Comparison of ENCODE assay signal across 16 cellular contexts in genomic region chr11:60974726-60975125, GRCh38. TPM values are rescaled to one million over a fixed set of nuclear protein-coding genes. Genes with fewer than 3 reads are reported as not detected.
DNase-seq lines count a peak whose midpoint lies in the region; ATAC-seq and TF ChIP-seq lines count a peak whose summit lies in the region.
"Had no signal": no experiment of that assay in that cellular context is flagged by ENCODE, and none has a peak within 500 bp of the region (broad histone marks: within the 10 kb centered on the region; RNA-seq: fewer than 3 reads in every experiment).

No MANE protein-coding gene starts in this region.

- TF ChIP-seq CTCF in CD4-positive, alpha-beta T cell (IDR thresholded peaks at IDR 0.05): no peak
- no peak for TF ChIP-seq CTCF in neural progenitor cell (IDR thresholded peaks at IDR 0.05)
- no peak for TF ChIP-seq CTCF in coronary artery (IDR thresholded peaks at IDR 0.05)
- no peak for TF ChIP-seq CTCF in breast epithelium (IDR thresholded peaks at IDR 0.05)

- H3K4me1 ChIP-seq in neural progenitor cell (no peaks in the 10 kb centered on the region), breast epithelium (no peaks in the 10 kb centered on the region)

- POLR2A ChIA-PET in CD4-positive, alpha-beta T cell (lab: Charles Lee): interaction anchor here (1.0 to 1.7 kb wide), 4 partner anchors 37 to 132 kb away, joined by 3 to 5 read pairs (median 4); partner anchors contain the start of gene PRPF19

- H3K9me3 Mint-ChIP-seq in CD4-positive, alpha-beta T cell: no peaks in the 10 kb centered on the region
- no peaks in the 10 kb centered on the region for H3K9me3 Mint-ChIP-seq in activated naive CD8-positive, alpha-beta T cell treated with anti-CD3 and anti-CD28 coated beads, Interleukin-2, amount 50 U/mL, for 24 hours
- H3K9me3 Mint-ChIP-seq in neural progenitor cell: no peaks in the 10 kb centered on the region

- H3K9me3 ChIP-seq in CD4-positive, alpha-beta T cell (ENCODE audit: control insufficient read depth, low read length): no peaks in the 10 kb centered on the region
- H3K9me3 ChIP-seq in neural progenitor cell (ENCODE audit: low read depth): no peaks in the 10 kb centered on the region
- H3K9me3 ChIP-seq in breast epithelium: no peaks in the 10 kb centered on the region
- H3K9me3 ChIP-seq: lower lobe of right lung had no signal

- peak in 1 of 10 experiments; percentile 36 for DNase-seq in CD4-positive, alpha-beta T cell
- DNase-seq in SK-MEL-5 (ENCODE audit: low read depth, low spot score) (peak; percentile 89), neural progenitor cell (ENCODE audit: low spot score) (no peak), NCI-H2107 treated with DMSO at 0.1 percent for 48 hours (lab: John Stamatoyannopoulos, UW; ENCODE audit: unreplicated experiment) (no peak), NCI-H1105 treated with DMSO at 0.1 percent for 48 hours (lab: John Stamatoyannopoulos, UW) (no peak), coronary artery (ENCODE audit: low spot score) (no peak), breast epithelium (ENCODE audit: low spot score in 2 of 2) (no peak)
- no peak for DNase-seq in activated naive CD8-positive, alpha-beta T cell treated with anti-CD3 and anti-CD28 coated beads, Interleukin-2, amount 50 U/mL, for 24 hours
- DNase-seq: Kasumi-1, lower lobe of right lung, NCI-H187, occipital lobe, T1000, trophoblast cell had no signal

- ATAC-seq in CD4-positive, alpha-beta T cell (ENCODE audit: poor library complexity): no peak
- ATAC-seq in activated naive CD8-positive, alpha-beta T cell treated with anti-CD3 and anti-CD28 coated beads, Interleukin-2, amount 50 U/mL, for 24 hours: peak; percentile 6
- ATAC-seq: lower lobe of right lung had no signal

- H3K4me2 ChIP-seq in neural progenitor cell: no peak overlapping the region

- no peak overlapping the region for H2AFZ ChIP-seq in neural progenitor cell (replicated peaks)

- intact Hi-C loops in CD4-positive, alpha-beta T cell (cut with DNase I, micrococcal nuclease): no loop called here
- intact Hi-C loops in breast epithelium (cut with DNase I; ENCODE audit: low total_unique reads): no loop called here

- peak overlapping the region; percentile 90 for H3K4me3 Mint-ChIP-seq in CD4-positive, alpha-beta T cell
- H3K4me3 Mint-ChIP-seq in activated naive CD8-positive, alpha-beta T cell treated with anti-CD3 and anti-CD28 coated beads, Interleukin-2, amount 50 U/mL, for 24 hours: peak overlapping the region; percentile 91
- no peak overlapping the region for H3K4me3 Mint-ChIP-seq in neural progenitor cell

- no peak for TF ChIP-seq POLR2A in breast epithelium (IDR thresholded peaks at IDR 0.05)

- no peak overlapping the region for H3K4me3 ChIP-seq in neural progenitor cell
- no peak overlapping the region for H3K4me3 ChIP-seq in coronary artery
- no peak overlapping the region for H3K4me3 ChIP-seq in breast epithelium

- CTCF ChIA-PET in CD4-positive, alpha-beta T cell (lab: Charles Lee): interaction anchor here (1.0 kb wide), 1 partner anchor 128 kb away, joined by 3 read pairs; the partner anchor contains the start of gene CD5

- H3K36me3 ChIP-seq in neural progenitor cell: no peaks in the 10 kb centered on the region
- H3K36me3 ChIP-seq in breast epithelium: no peaks in the 10 kb centered on the region
- H3K36me3 ChIP-seq: lower lobe of right lung had no signal

- peaks cover 67% of the 10 kb centered on the region for H3K4me1 Mint-ChIP-seq in CD4-positive, alpha-beta T cell (ENCODE audit: low read depth)
- peaks cover 71% of the 10 kb centered on the region for H3K4me1 Mint-ChIP-seq in activated naive CD8-positive, alpha-beta T cell treated with anti-CD3 and anti-CD28 coated beads, Interleukin-2, amount 50 U/mL, for 24 hours
- H3K4me1 Mint-ChIP-seq in neural progenitor cell: peaks cover 14% of the 10 kb centered on the region

- no peaks in the 10 kb centered on the region for H3K27me3 ChIP-seq in CD4-positive, alpha-beta T cell (ENCODE audit: control insufficient read depth, insufficient read depth, low read length)
- H3K27me3 ChIP-seq in neural progenitor cell (no peaks in the 10 kb centered on the region), breast epithelium (no peaks in the 10 kb centered on the region)

- in situ Hi-C loops in SK-MEL-5 (cut with HindIII; ENCODE audit: low pct_unique_long_range_greater_than_20kb, low sequenced_read_pairs): no loop called here

- no peak overlapping the region for H3K9ac ChIP-seq in neural progenitor cell

- peak overlapping the region; percentile 93 for H3K27ac ChIP-seq in CD4-positive, alpha-beta T cell (ENCODE audit: low read depth, low read length)
- H3K27ac ChIP-seq in neural progenitor cell: no peak overlapping the region
- no peak overlapping the region for H3K27ac ChIP-seq in coronary artery
- H3K27ac ChIP-seq in breast epithelium: no peak overlapping the region
- H3K27ac ChIP-seq: lower lobe of right lung, RWPE1 had no signal

- no peaks in the 10 kb centered on the region for H3F3A ChIP-seq in neural progenitor cell (ENCODE audit: low read depth)

- peak overlapping the region; percentile 94 for H3K27ac Mint-ChIP-seq in CD4-positive, alpha-beta T cell
- H3K27ac Mint-ChIP-seq in activated naive CD8-positive, alpha-beta T cell treated with anti-CD3 and anti-CD28 coated beads, Interleukin-2, amount 50 U/mL, for 24 hours: peak overlapping the region; percentile 98
- peak overlapping the region; percentile 89 for H3K27ac Mint-ChIP-seq in neural progenitor cell

- H3K27me3 Mint-ChIP-seq in CD4-positive, alpha-beta T cell: no peaks in the 10 kb centered on the region
- H3K27me3 Mint-ChIP-seq in activated naive CD8-positive, alpha-beta T cell treated with anti-CD3 and anti-CD28 coated beads, Interleukin-2, amount 50 U/mL, for 24 hours: no peaks in the 10 kb centered on the region
- H3K27me3 Mint-ChIP-seq in neural progenitor cell (ENCODE audit: insufficient read depth, low read depth): peaks cover 10% of the 10 kb centered on the region

- H4K20me1 ChIP-seq in neural progenitor cell (ENCODE audit: low read depth): no peaks in the 10 kb centered on the region

- H3K79me2 ChIP-seq in neural progenitor cell (ENCODE audit: low read depth): no peaks in the 10 kb centered on the region

- H3K36me3 Mint-ChIP-seq in CD4-positive, alpha-beta T cell (ENCODE audit: low read depth): peaks cover 80% of the 10 kb centered on the region
- peaks cover 54% of the 10 kb centered on the region for H3K36me3 Mint-ChIP-seq in activated naive CD8-positive, alpha-beta T cell treated with anti-CD3 and anti-CD28 coated beads, Interleukin-2, amount 50 U/mL, for 24 hours (ENCODE audit: low read depth)
- no peaks in the 10 kb centered on the region for H3K36me3 Mint-ChIP-seq in neural progenitor cell

RNA-seq across cellular contexts. Expression of gene CD6, which starts 3.2 kb away (rescaled TPM):
- total RNA-seq in CD4-positive, alpha-beta T cell: 100 to 1,000 TPM; 814 to 827 TPM
- total RNA-seq in SK-MEL-5 (2014; rRNA removed; shearing (Covaris generic)): not detected in 2 replicates
- not detected in 2 replicates for polyA plus RNA-seq in SK-MEL-5 (2015; cell fraction: cytosol; rRNA removed)
- polyA plus RNA-seq in SK-MEL-5 (2015; cell fraction: nucleus; rRNA removed): not detected in 2 replicates
- not detected in 2 replicates for total RNA-seq in neural progenitor cell (ENCODE audit: low replicate concordance)
- 1 to 10 TPM in 1 of 3 donors, under 1 TPM in 2; 0.80 to 1.9 (median 0.98) TPM for total RNA-seq in breast epithelium
- polyA plus RNA-seq: BJ had no signal

RNA-seq across cellular contexts. Expression of gene SLC15A3, which starts 22.8 kb away (rescaled TPM):
- total RNA-seq in CD4-positive, alpha-beta T cell: 10 to 100 TPM; 10.5 to 11.9 TPM
- total RNA-seq in SK-MEL-5 (2014; rRNA removed; shearing (Covaris generic)): 0.75 and 1.1 TPM in 2 replicates
- polyA plus RNA-seq in SK-MEL-5 (2015; cell fraction: cytosol; rRNA removed): not detected in 2 replicates
- not detected in 2 replicates for polyA plus RNA-seq in SK-MEL-5 (2015; cell fraction: nucleus; rRNA removed)
- total RNA-seq in neural progenitor cell (ENCODE audit: low replicate concordance): 1.4 and 3.3 TPM in 2 replicates
- 10 to 100 TPM in 2 of 3 donors, 1 to 10 TPM in 1; 8.8 to 23.2 (median 20.8) TPM for total RNA-seq in breast epithelium

RNA-seq across cellular contexts. Expression of gene TMEM132A, which starts 50.5 kb away (rescaled TPM):
- not detected for total RNA-seq in CD4-positive, alpha-beta T cell
- 35.0 and 36.2 TPM in 2 replicates for total RNA-seq in SK-MEL-5 (2014; rRNA removed; shearing (Covaris generic))
- polyA plus RNA-seq in SK-MEL-5 (2015; cell fraction: cytosol; rRNA removed): 72.3 and 78.0 TPM in 2 replicates
- 86.5 and 174 TPM in 2 replicates for polyA plus RNA-seq in SK-MEL-5 (2015; cell fraction: nucleus; rRNA removed)
- total RNA-seq in neural progenitor cell (ENCODE audit: low replicate concordance) (34.0 and 77.2 TPM in 2 replicates), breast epithelium (10 to 100 TPM in 1 of 3 donors, 1 to 10 TPM in 2; 2.9 to 11.0 (median 8.5) TPM)

Comparison
In these comparisons a context has a peak if more than half of its experiments do, and no peak if none do; other contexts are left out.
1. RNA of gene CD6, which starts 3.2 kb away (total RNA-seq): 814 to 827 TPM in CD4-positive, alpha-beta T cell; 0.80 to 1.9 TPM in breast epithelium, not detected in SK-MEL-5 and not detected in neural progenitor cell; every median in the first group is over 100 times any median in the second.
2. Peak in every context shown above with its lines, with median percentiles within 50 percentile points of each other: H3K27ac Mint-ChIP-seq.